Comparison of ENCODE assay signal across 2 cellular contexts in genomic region chr9:19720374-19720773, GRCh38.
A peak's percentile ranks its signal among the peaks of the same experiment; 100 is the strongest.
TF ChIP-seq lines count a peak whose summit lies in the region.

No MANE protein-coding gene starts in this region.

TF ChIP-seq in A549, 52 proteins besides CTCF, POLR2A, EP300 and RAD21:
- peak; percentile 89 for TF ChIP-seq REST (IDR thresholded peaks at IDR 0.05)
- TF ChIP-seq RFX5 (IDR thresholded peaks at IDR 0.05) = no peak

TF ChIP-seq in IMR-90, 13 proteins besides CTCF, POLR2A, EP300 and RAD21 (continued from another document):
- TF ChIP-seq USF2 (IDR thresholded peaks at IDR 0.05; ENCODE audit: low read depth, low read length) (no peak), MAFK (IDR thresholded peaks at IDR 0.05; ENCODE audit: low read depth, low read length) (no peak), SMC3 (IDR thresholded peaks at IDR 0.05; ENCODE audit: low read depth, low read length) (no peak)
